In the genomic region with DNA sequence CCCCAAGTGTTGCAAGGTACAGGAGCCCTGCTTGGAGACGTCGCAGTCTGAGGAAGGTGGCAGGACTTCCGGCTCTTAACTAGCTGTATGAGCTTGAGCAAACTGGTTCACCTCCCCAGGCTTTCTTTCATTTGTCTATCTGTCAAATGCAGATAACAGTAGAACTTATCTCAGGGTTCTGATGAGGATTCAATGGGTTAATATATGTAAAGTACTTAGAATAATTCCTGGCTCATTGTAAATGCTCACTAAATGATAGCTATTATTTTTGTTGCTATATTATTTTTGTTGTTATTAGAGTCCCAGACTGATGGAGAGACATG, we compare ENCODE assay signal across 11 cellular contexts.
DNase-seq lines count a peak whose midpoint lies in the region; ATAC-seq, FAIRE-seq and TF ChIP-seq lines count a peak whose summit lies in the region.
"Had no signal": no experiment of that assay in that cellular context is flagged by ENCODE, and none has a peak within 500 bp of the region (broad histone marks: within the 10 kb centered on the region; RNA-seq: fewer than 3 reads in every experiment).

No MANE protein-coding gene starts in this region.

- peak overlapping the region; percentile 97 for H3K27ac ChIP-seq in left ventricle myocardium inferior (replicated peaks)
- peak overlapping the region; percentile 100 for H3K27ac ChIP-seq in layer of hippocampus (ENCODE audit: low read depth, low read length)
- H3K27ac ChIP-seq in sigmoid colon = peak overlapping the region; percentile 72 to 86 (median 79)

- H3K27me3 ChIP-seq in left ventricle myocardium inferior (ENCODE audit: low read depth) = no peaks in the 10 kb centered on the region
- no peaks in the 10 kb centered on the region for H3K27me3 ChIP-seq in layer of hippocampus (ENCODE audit: control insufficient read depth, insufficient read depth, low read length)
- H3K27me3 ChIP-seq in sigmoid colon = no peaks in the 10 kb centered on the region
- H3K27me3 ChIP-seq: testis had no signal

- H3K36me3 ChIP-seq in left ventricle myocardium inferior (peaks cover 12% of the 10 kb centered on the region), sigmoid colon (peaks cover 0 to 24% (median 7%) of the 10 kb centered on the region in 4 donors)

- no peak for ATAC-seq in Right ventricle myocardium inferior
- ATAC-seq: left colon had no signal

- 90 to 92% methylated on average over 3 of the region's 3 CpGs for WGBS in sigmoid colon, 2 donors

- DNase-seq in left ventricle myocardium inferior (no peak), Right ventricle myocardium inferior (ENCODE audit: missing footprints) (no peak), sigmoid colon (no peak), middle frontal gyrus (ENCODE audit: extremely low spot score, low spot score) (no peak), HTR-8/SVneo (ENCODE audit: insufficient read length, low spot score) (no peak), hypothalamus (lab: John Stamatoyannopoulos, UW) (no peak)
- no peak for DNase-seq in activated naive CD4-positive, alpha-beta T cell treated with Interleukin-2 at 50 U/mL for 16 hours
- DNase-seq: effector CD4-positive, alpha-beta T cell had no signal

- intact Hi-C loops in left ventricle myocardium inferior (cut with micrococcal nuclease) (no loop called here), Right ventricle myocardium inferior (cut with DNase I) (no loop called here), sigmoid colon (cut with DNase I) (no loop called here)

- FAIRE-seq in HTR-8/SVneo (lab: Jason Lieb, UNC) = no peak

- no peak for TF ChIP-seq POLR2A in sigmoid colon (IDR thresholded peaks at IDR 0.05)

- peaks cover 100% of the 10 kb centered on the region for H3K4me1 ChIP-seq in left ventricle myocardium inferior
- H3K4me1 ChIP-seq in sigmoid colon = peaks cover 0 to 86% (median 73%) of the 10 kb centered on the region in 4 donors

- TF ChIP-seq CTCF in left ventricle myocardium inferior (IDR thresholded peaks at IDR 0.05; ENCODE audit: borderline replicate concordance) = no peak
- no peak for TF ChIP-seq CTCF in sigmoid colon (IDR thresholded peaks at IDR 0.05)

- no peaks in the 10 kb centered on the region for H3K9me3 ChIP-seq in left ventricle myocardium inferior (replicated peaks)
- H3K9me3 ChIP-seq in sigmoid colon = no peaks in the 10 kb centered on the region
- H3K9me3 ChIP-seq: testis had no signal

- no peak for TF ChIP-seq EP300 in sigmoid colon (IDR thresholded peaks at IDR 0.05)

- H3K4me3 ChIP-seq in left ventricle myocardium inferior (no peak overlapping the region), sigmoid colon (no peak overlapping the region)
- H3K4me3 ChIP-seq: testis had no signal
